ENCODE assay signal across 8 cellular contexts in the genomic region with DNA sequence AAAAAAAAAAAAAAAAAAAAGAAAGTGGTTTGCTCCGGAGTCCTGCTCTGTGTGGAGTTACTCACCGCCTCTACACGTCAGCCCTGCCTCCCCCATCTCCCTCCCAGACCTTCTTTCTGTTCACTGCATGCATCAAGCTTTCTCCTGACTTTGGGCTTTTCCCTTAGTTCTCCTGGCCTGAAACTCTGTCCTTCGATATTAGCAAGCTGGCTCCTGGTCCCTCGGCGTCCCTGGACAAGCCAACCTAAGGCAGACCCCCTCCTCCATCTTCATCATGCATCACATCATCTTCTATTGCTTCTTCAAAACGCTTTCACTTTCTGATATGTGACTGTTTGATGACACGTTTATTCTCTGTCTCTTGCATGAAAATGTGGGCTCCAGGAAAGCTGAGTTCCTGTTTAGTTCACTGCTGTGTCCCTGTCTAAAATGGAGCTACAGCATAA. TPM values are rescaled to one million over a fixed set of nuclear protein-coding genes. Genes with fewer than 3 reads are reported as not detected.
DNase-seq lines count a peak whose midpoint lies in the region; ATAC-seq and TF ChIP-seq lines count a peak whose summit lies in the region.

No MANE protein-coding gene starts in this region.

- peak overlapping the region; percentile 89 for H3K27ac Mint-ChIP-seq in activated naive CD4-positive, alpha-beta T cell treated with anti-CD3 and anti-CD28 coated beads for 36 hours
- peak overlapping the region; percentile 75 for H3K27ac Mint-ChIP-seq in stimulated activated memory B cell treated with anti-CD40 and anti-IgM and Interleukin-4, amounts not matched to agents 10 μg/mL and 1 μg/mL and 100 μg/mL, for 72 hours

- DNase-seq in AG04450 (ENCODE audit: low read depth, low spot score) (no peak), GDM1 (lab: John Stamatoyannopoulos, UW) (no peak), heart right ventricle (no peak), iPS-NIHi11 (ENCODE audit: low spot score) (no peak)
- peak; percentile 51 for DNase-seq in activated naive CD4-positive, alpha-beta T cell treated with anti-CD3 and anti-CD28 coated beads for 36 hours

- POLR2A ChIA-PET in AG04450 (lab: Yijun Ruan, JAX), result interaction anchor here (1.1 kb wide), 1 partner anchor 41 kb away, joined by 3 read pairs; no protein-coding TSS in a partner anchor

- ATAC-seq in GM19372 (IDR thresholded peaks at IDR 0.05; ENCODE audit: low read depth, unreplicated experiment), result peak; percentile 62
- peak; percentile 59 for ATAC-seq in HG03460 (IDR thresholded peaks at IDR 0.05; ENCODE audit: unreplicated experiment)
- peak; percentile 72 for ATAC-seq in stimulated activated memory B cell treated with anti-CD40 and anti-IgM and Interleukin-4, amounts not matched to agents 10 μg/mL and 1 μg/mL and 100 μg/mL, for 72 hours
- ATAC-seq in heart right ventricle, result no peak

- peaks cover 3% of the 10 kb centered on the region for H3K27me3 Mint-ChIP-seq in activated naive CD4-positive, alpha-beta T cell treated with anti-CD3 and anti-CD28 coated beads for 36 hours (ENCODE audit: low read depth)
- H3K27me3 Mint-ChIP-seq in stimulated activated memory B cell treated with anti-CD40 and anti-IgM and Interleukin-4, amounts not matched to agents 10 μg/mL and 1 μg/mL and 100 μg/mL, for 72 hours, result no peaks in the 10 kb centered on the region

- peaks cover 7% of the 10 kb centered on the region; the same call in 1 of the 2 replicates for H3K9me3 ChIP-seq in AG04450 (ENCODE audit: control insufficient read depth, insufficient read depth, low read length)
- H3K9me3 ChIP-seq in heart right ventricle, result peaks cover 0 to 5% (median 0%) of the 10 kb centered on the region in 11 donors

- H3K4me3 Mint-ChIP-seq in activated naive CD4-positive, alpha-beta T cell treated with anti-CD3 and anti-CD28 coated beads for 36 hours, result peak overlapping the region; percentile 60
- H3K4me3 Mint-ChIP-seq in stimulated activated memory B cell treated with anti-CD40 and anti-IgM and Interleukin-4, amounts not matched to agents 10 μg/mL and 1 μg/mL and 100 μg/mL, for 72 hours, result peak overlapping the region; percentile 81

- H3K9me3 Mint-ChIP-seq in activated naive CD4-positive, alpha-beta T cell treated with anti-CD3 and anti-CD28 coated beads for 36 hours, result no peaks in the 10 kb centered on the region
- H3K9me3 Mint-ChIP-seq in stimulated activated memory B cell treated with anti-CD40 and anti-IgM and Interleukin-4, amounts not matched to agents 10 μg/mL and 1 μg/mL and 100 μg/mL, for 72 hours, result peaks cover 2% of the 10 kb centered on the region

- H3K27ac ChIP-seq in AG04450 (ENCODE audit: low read depth, low read length), result no peak overlapping the region
- no peak overlapping the region for H3K27ac ChIP-seq in heart right ventricle

- H3K4me3 ChIP-seq in AG04450 (ENCODE audit: low read depth, low read length), result 0 out of 2 replicates have a peak overlapping the region, but pooled peaks have one; percentile 20
- no peak overlapping the region for H3K4me3 ChIP-seq in heart right ventricle

- H3K4me1 Mint-ChIP-seq in activated naive CD4-positive, alpha-beta T cell treated with anti-CD3 and anti-CD28 coated beads for 36 hours (ENCODE audit: low read depth), result peaks cover 14% of the 10 kb centered on the region
- H3K4me1 Mint-ChIP-seq in stimulated activated memory B cell treated with anti-CD40 and anti-IgM and Interleukin-4, amounts not matched to agents 10 μg/mL and 1 μg/mL and 100 μg/mL, for 72 hours, result peaks cover 25% of the 10 kb centered on the region

- H3K27me3 ChIP-seq in AG04450 (ENCODE audit: control insufficient read depth, insufficient read depth, low read length), result no peaks in the 10 kb centered on the region
- no peaks in the 10 kb centered on the region for H3K27me3 ChIP-seq in heart right ventricle

- no peaks in the 10 kb centered on the region for H3K36me3 Mint-ChIP-seq in activated naive CD4-positive, alpha-beta T cell treated with anti-CD3 and anti-CD28 coated beads for 36 hours (ENCODE audit: low read depth)
- H3K36me3 Mint-ChIP-seq in stimulated activated memory B cell treated with anti-CD40 and anti-IgM and Interleukin-4, amounts not matched to agents 10 μg/mL and 1 μg/mL and 100 μg/mL, for 72 hours, result no peaks in the 10 kb centered on the region

- H3K4me1 ChIP-seq in heart right ventricle, result peaks cover 0 to 9% (median 0%) of the 10 kb centered on the region in 9 donors

- WGBS in heart right ventricle, 2 donors, result 71 to 81% methylated on average over 8 of the region's 8 CpGs

- intact Hi-C loops in activated naive CD4-positive, alpha-beta T cell treated with anti-CD3 and anti-CD28 coated beads for 36 hours (cut with micrococcal nuclease), result loop anchor here (1.0 to 2.0 kb wide), 3 partner anchors 41 to 1128 kb away; no protein-coding TSS in a partner anchor
- intact Hi-C loops in heart right ventricle (cut with DNase I), result loop anchor here in 2 of 10 donors (5.0 to 10.0 kb wide), 2 partner anchors 172 to 1129 kb away; no protein-coding TSS in a partner anchor

- H3K36me3 ChIP-seq in heart right ventricle, result no peaks in the 10 kb centered on the region

- TF ChIP-seq CTCF in AG04450 (IDR thresholded peaks at IDR 0.05; ENCODE audit: low read depth, low read length) (no peak), heart right ventricle (IDR thresholded peaks at IDR 0.05) (no peak)

- CTCF ChIA-PET in AG04450 (lab: Charles Lee), result interaction anchor here (0.6 to 3.9 kb wide), 6 partner anchors 10 to 1017 kb away, joined by 3 to 33 read pairs (median 6); no protein-coding TSS in a partner anchor
- CTCF ChIA-PET in activated naive CD4-positive, alpha-beta T cell treated with anti-CD3 and anti-CD28 coated beads for 36 hours (lab: Charles Lee), result interaction anchor here (0.6 to 1.1 kb wide), 4 partner anchors 39 to 761 kb away, joined by 3 to 5 read pairs (median 3); partner anchors contain the start of gene SLC15A4

RNA-seq across cellular contexts. Expression of gene SLC15A4, which starts 40.6 kb away (rescaled TPM):
- polyA plus RNA-seq in AG04450 (2011; rRNA removed) (19.0 and 21.2 TPM in 2 replicates), heart right ventricle (10 to 100 TPM; 14.3 to 15.6 TPM)
- 33.1 and 42.5 TPM in 2 replicates for polyA minus RNA-seq in AG04450 (2011; rRNA and poly(A)+ RNA removed)
- total RNA-seq in activated naive CD4-positive, alpha-beta T cell treated with anti-CD3 and anti-CD28 coated beads for 36 hours, result 10 to 100 TPM; 10.1 to 10.3 TPM
- 10 to 100 TPM; 14.5 to 23.7 (median 15.5) TPM for total RNA-seq in heart right ventricle

Comparison
In these comparisons a context has a peak if more than half of its experiments do, and no peak if none do; other contexts are left out.
1. ATAC-seq: peak in GM19372 (single experiment), HG03460 (single experiment) and stimulated activated memory B cell treated with anti-CD40 and anti-IgM and Interleukin-4, amounts not matched to agents 10 μg/mL and 1 μg/mL and 100 μg/mL, for 72 hours (single experiment); none in heart right ventricle (0 of 8).